In the genomic region with DNA sequence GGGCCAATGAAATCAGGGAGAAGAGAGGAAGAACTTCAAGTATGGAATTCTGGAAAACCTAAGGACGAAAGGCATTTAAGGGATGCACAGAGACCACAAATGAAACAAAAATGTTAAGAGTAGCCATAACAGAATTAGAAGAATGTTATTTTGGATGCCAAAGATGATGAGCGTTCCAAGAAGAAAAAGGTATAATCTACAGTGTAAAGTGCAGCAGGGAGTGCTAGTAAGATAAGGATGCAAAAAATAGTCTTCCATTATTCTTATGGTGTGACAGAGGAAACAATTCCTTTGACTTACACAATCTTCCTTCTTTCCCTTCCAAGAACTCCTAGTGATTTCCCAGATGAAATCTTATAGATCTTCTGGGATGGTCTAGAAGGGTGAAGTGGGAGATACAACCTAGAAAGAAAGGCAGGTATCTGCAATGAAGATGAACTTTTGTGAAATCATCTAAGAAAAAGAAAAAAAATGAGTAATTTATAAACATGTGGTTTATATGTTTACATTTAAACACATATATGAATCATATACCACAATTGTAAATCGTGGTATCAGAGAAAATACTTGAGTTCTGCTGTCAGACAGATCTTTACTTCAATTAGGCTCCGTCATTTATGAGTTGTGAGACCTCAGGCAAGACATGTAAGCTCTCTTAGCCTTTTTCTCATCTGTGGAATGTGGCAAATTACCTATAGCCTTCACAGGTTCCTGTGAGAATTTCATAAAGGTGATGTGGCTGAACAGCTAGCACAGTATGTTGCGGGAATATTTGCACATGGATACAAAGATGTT, we compare ENCODE assay signal across 1 cellular context.
TF ChIP-seq lines count a peak whose summit lies in the region.

No MANE protein-coding gene starts in this region.

TF ChIP-seq in HepG2, 621 proteins besides CTCF, POLR2A, EP300 and RAD21:
- TF ChIP-seq, protein P1, sequence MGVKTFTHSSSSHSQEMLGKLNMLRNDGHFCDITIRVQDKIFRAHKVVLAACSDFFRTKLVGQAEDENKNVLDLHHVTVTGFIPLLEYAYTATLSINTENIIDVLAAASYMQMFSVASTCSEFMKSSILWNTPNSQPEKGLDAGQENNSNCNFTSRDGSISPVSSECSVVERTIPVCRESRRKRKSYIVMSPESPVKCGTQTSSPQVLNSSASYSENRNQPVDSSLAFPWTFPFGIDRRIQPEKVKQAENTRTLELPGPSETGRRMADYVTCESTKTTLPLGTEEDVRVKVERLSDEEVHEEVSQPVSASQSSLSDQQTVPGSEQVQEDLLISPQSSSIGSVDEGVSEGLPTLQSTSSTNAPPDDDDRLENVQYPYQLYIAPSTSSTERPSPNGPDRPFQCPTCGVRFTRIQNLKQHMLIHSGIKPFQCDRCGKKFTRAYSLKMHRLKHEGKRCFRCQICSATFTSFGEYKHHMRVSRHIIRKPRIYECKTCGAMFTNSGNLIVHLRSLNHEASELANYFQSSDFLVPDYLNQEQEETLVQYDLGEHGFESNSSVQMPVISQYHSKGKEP (CRISPR knock-in tag; IDR thresholded peaks at IDR 0.05): no peak
- TF ChIP-seq SP1 (IDR thresholded peaks at IDR 0.05) (no peak), SP1 (CRISPR knock-in tag; IDR thresholded peaks at IDR 0.05) (no peak), RBM22 (optimal IDR thresholded peaks at IDR 0.05; ENCODE audit: low read length) (peak; percentile 29), RFXANK (CRISPR knock-in tag; IDR thresholded peaks at IDR 0.05) (no peak), KDM5B (CRISPR knock-in tag; IDR thresholded peaks at IDR 0.05; ENCODE audit: borderline replicate concordance) (no peak), ZNF564 (CRISPR knock-in tag; IDR thresholded peaks at IDR 0.05) (no peak), NFYB (CRISPR knock-in tag; IDR thresholded peaks at IDR 0.05) (no peak)
